Comparison of ENCODE assay signal across 9 cellular contexts in genomic region chr3:32414527-32415202, GRCh38. TPM values are rescaled to one million over a fixed set of nuclear protein-coding genes. Genes with fewer than 3 reads are reported as not detected.
A peak's percentile ranks its signal among the peaks of the same experiment; 100 is the strongest.
DNase-seq lines count a peak whose midpoint lies in the region; ATAC-seq and TF ChIP-seq lines count a peak whose summit lies in the region.
"Had no signal": no experiment of that assay in that cellular context is flagged by ENCODE, and none has a peak within 500 bp of the region (broad histone marks: within the 10 kb centered on the region; RNA-seq: fewer than 3 reads in every experiment).

No MANE protein-coding gene starts in this region.

- H3K36me3 ChIP-seq in HUES48 (ENCODE audit: control insufficient read depth, insufficient read depth, low read length), result no peaks in the 10 kb centered on the region
- H3K36me3 ChIP-seq in prostate gland, result no peaks in the 10 kb centered on the region

- no peaks in the 10 kb centered on the region for H3K27me3 ChIP-seq in HUES48 (ENCODE audit: control insufficient read depth, insufficient read depth, low read length)
- H3K27me3 ChIP-seq in prostate gland (replicated peaks; ENCODE audit: insufficient read depth), result no peaks in the 10 kb centered on the region

- TF ChIP-seq POLR2A in GM18505 (IDR thresholded peaks at IDR 0.05; ENCODE audit: borderline replicate concordance, extremely low read depth, insufficient read depth, insufficient read length) (no peak), erythroblast (IDR thresholded peaks at IDR 0.05; ENCODE audit: low read length) (no peak), prostate gland (IDR thresholded peaks at IDR 0.05) (no peak)

- H3K4me1 ChIP-seq in HUES48 (ENCODE audit: control insufficient read depth, insufficient read depth, low read length) (peaks cover 36% of the 10 kb centered on the region), prostate gland (replicated peaks) (no peaks in the 10 kb centered on the region)

- H3K27ac ChIP-seq in HUES48 (ENCODE audit: low read depth, low read length), result peak overlapping the region; percentile 74
- no peak overlapping the region for H3K27ac ChIP-seq in prostate gland
- H3K27ac ChIP-seq: KMS-11 had no signal

- DNase-seq in choroid plexus epithelial cell (ENCODE audit: low read depth) (peak; percentile 77), sciatic nerve (ENCODE audit: low spot score) (no peak), SK-N-DZ (ENCODE audit: low spot score) (no peak), erythroblast (lab: John Stamatoyannopoulos, UW) (no peak), prostate gland (ENCODE audit: low spot score) (no peak)

- H3K9ac ChIP-seq in HUES48 (ENCODE audit: low read depth, low read length), result no peak overlapping the region
- H3K9ac ChIP-seq: KMS-11 had no signal

- H3K9me3 ChIP-seq in HUES48 (ENCODE audit: control insufficient read depth, insufficient read depth, low read length) (no peaks in the 10 kb centered on the region), prostate gland (no peaks in the 10 kb centered on the region)

- TF ChIP-seq CTCF in choroid plexus epithelial cell (conservative IDR thresholded peaks at IDR 0.05; ENCODE audit: low read depth, low read length), result no peak
- no peak for TF ChIP-seq CTCF in prostate gland (IDR thresholded peaks at IDR 0.05)

- no peak overlapping the region for H3K4me3 ChIP-seq in HUES48 (ENCODE audit: low read depth, low read length)
- H3K4me3 ChIP-seq in choroid plexus epithelial cell (ENCODE audit: low read depth, low read length), result no peak overlapping the region
- H3K4me3 ChIP-seq in prostate gland, result no peak overlapping the region

- intact Hi-C loops in sciatic nerve (cut with DNase I) (no loop called here), prostate gland (cut with DNase I) (no loop called here)

- 71% methylated on average over 6 of the region's 6 CpGs for WGBS in prostate gland

- ATAC-seq in GM19463 (IDR thresholded peaks at IDR 0.05; ENCODE audit: unreplicated experiment), result peak; percentile 79
- ATAC-seq in sciatic nerve, result peak; percentile 75
- ATAC-seq in GM18505 (IDR thresholded peaks at IDR 0.05; ENCODE audit: unreplicated experiment), result no peak

RNA-seq across cellular contexts. Expression of gene CMTM7, which starts 23.0 kb away (rescaled TPM):
- total RNA-seq in sciatic nerve (19.5 TPM), prostate gland (10 to 100 TPM; 15.6 to 33.1 TPM)
- 24.8 and 27.4 TPM in 2 replicates for polyA plus RNA-seq in SK-N-DZ (2014; cell fraction: cytosol; rRNA removed)
- 18.6 and 22.5 TPM in 2 replicates for polyA plus RNA-seq in SK-N-DZ (2014; cell fraction: nucleus; rRNA removed)
